ENCODE assay signal across 23 cellular contexts in the genomic region with DNA sequence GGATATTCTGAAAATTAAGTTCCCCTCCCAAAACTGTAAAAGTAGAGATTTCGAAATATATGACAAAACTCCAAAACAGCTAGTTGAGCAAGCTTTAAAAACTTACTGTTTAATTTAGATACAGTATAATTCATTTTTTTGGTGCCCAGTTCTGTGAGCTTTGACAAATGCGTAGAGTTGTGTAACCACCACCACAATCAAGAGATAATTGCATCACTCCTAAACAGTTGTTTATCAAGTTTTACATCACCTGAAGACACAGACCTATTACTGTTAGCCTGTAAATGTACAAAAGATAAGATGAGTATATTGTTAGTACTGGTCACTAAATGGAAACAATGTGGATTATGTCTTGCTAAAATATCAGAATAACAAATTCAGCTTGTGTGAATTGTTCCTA.
"Had no signal": no experiment of that assay in that cellular context is flagged by ENCODE, and none has a peak within 500 bp of the region (broad histone marks: within the 10 kb centered on the region; RNA-seq: fewer than 3 reads in every experiment).

No MANE protein-coding gene starts in this region.

- ATAC-seq: activated CD4-positive, alpha-beta T cell treated with anti-CD3 and anti-CD28 coated beads for 36 hours; activated T-helper 17 cell treated with anti-CD3 and anti-CD28 coated beads, Interleukin-2, amount 50 U/mL, for 72 hours; gastrocnemius medialis; left cardiac atrium; natural killer cell treated with Interleukin-12 subunit alpha and Interleukin-12 subunit beta and Interleukin-15 and Interleukin-18, amount 100 ng/mL, for 72 hours had no signal

- DNase-seq: activated B cell treated with CpG ODN at 0.5 μM for 24 hours; activated CD4-positive, alpha-beta T cell treated with anti-CD3 and anti-CD28 coated beads for 36 hours; activated CD4-positive, alpha-beta T cell treated with anti-CD3 and anti-CD28 coated beads, Interleukin-2, amount 50 U/mL, for 4 hours; activated CD8-positive, alpha-beta memory T cell treated with anti-CD3 and anti-CD28 coated beads for 24 hours; activated CD8-positive, alpha-beta memory T cell treated with anti-CD3 and anti-CD28 coated beads, Interleukin-2, amount 50 U/mL, for 4 hours; activated T-cell treated with anti-CD3 and anti-CD28 coated beads, Interleukin-2, amount 50 U/mL, for 24 hours; amniotic stem cell; cerebellar nuclear complex; endodermal cell; gastrocnemius medialis; head of caudate nucleus; hypothalamus; left cardiac atrium; midbrain; stimulated activated CD4-positive, alpha-beta T cell treated with anti-CD3 and anti-CD28 coated beads, Interleukin-4, amount 100 ng/mL, for 24 hours; stimulated activated naive CD4-positive, alpha-beta T cell treated with Interleukin-2 at 50 U/mL for 16 hours; T-helper 9 cell had no signal

- H3K4me3 ChIP-seq: breast epithelium, coronary artery, gastrocnemius medialis, prostate gland, thoracic aorta had no signal
